Comparison of ENCODE assay signal across 16 cellular contexts in genomic region chr14:98580131-98580678, GRCh38.
DNase-seq lines count a peak whose midpoint lies in the region; ATAC-seq and TF ChIP-seq lines count a peak whose summit lies in the region.
"Had no signal": no experiment of that assay in that cellular context is flagged by ENCODE, and none has a peak within 500 bp of the region (broad histone marks: within the 10 kb centered on the region; RNA-seq: fewer than 3 reads in every experiment).

No MANE protein-coding gene starts in this region.

- H3K27ac Mint-ChIP-seq in GM23338 = no peak overlapping the region
- H3K27ac Mint-ChIP-seq: CD8-positive, alpha-beta T cell; stimulated activated naive CD8-positive, alpha-beta T cell treated with anti-CD3 and anti-CD28 coated beads, Interleukin-15, amount 100 ng/mL, for 72 hours had no signal

- H3K4me2 ChIP-seq in GM23338 = no peak overlapping the region

- H3K4me1 ChIP-seq in GM23338 (ENCODE audit: insufficient read depth) (no peaks in the 10 kb centered on the region), RWPE2 (ENCODE audit: insufficient read depth, poor library complexity, severe bottlenecking) (peaks cover 28% of the 10 kb centered on the region)
- H3K4me1 ChIP-seq: body of pancreas had no signal

- no peaks in the 10 kb centered on the region for H3K79me2 ChIP-seq in GM23338 (replicated peaks; ENCODE audit: insufficient read depth)

- no peak for ATAC-seq in GM23338
- no peak for ATAC-seq in RWPE2 (ENCODE audit: low read depth)
- peak; percentile 42 for ATAC-seq in esophagus mucosa
- no peak for ATAC-seq in HG02759 (IDR thresholded peaks at IDR 0.05; ENCODE audit: unreplicated experiment)
- no peak for ATAC-seq in left lobe of liver
- ATAC-seq: body of pancreas; CD8-positive, alpha-beta T cell; mucosa of descending colon; stimulated activated naive CD8-positive, alpha-beta T cell treated with anti-CD3 and anti-CD28 coated beads, Interleukin-15, amount 100 ng/mL, for 72 hours had no signal

- H3F3A ChIP-seq in GM23338 (replicated peaks; ENCODE audit: low read depth) = no peaks in the 10 kb centered on the region

- in situ Hi-C loops in ACHN (cut with HindIII; ENCODE audit: low pct_ligation_motif_present, low pct_unique_long_range_greater_than_20kb, low sequenced_read_pairs) = no loop called here

- H3K9me3 ChIP-seq in RWPE2 (ENCODE audit: severe bottlenecking) = no peaks in the 10 kb centered on the region
- H3K9me3 ChIP-seq: body of pancreas, mucosa of descending colon had no signal

- H2AFZ ChIP-seq in GM23338 = no peak overlapping the region

- H3K27ac ChIP-seq in GM23338 (ENCODE audit: low read depth) = no peak overlapping the region
- H3K27ac ChIP-seq in RWPE2 (ENCODE audit: poor library complexity, severe bottlenecking) = peak overlapping the region; percentile 95
- H3K27ac ChIP-seq: body of pancreas had no signal

- no peaks in the 10 kb centered on the region for H3K4me1 Mint-ChIP-seq in GM23338
- H3K4me1 Mint-ChIP-seq: stimulated activated naive CD8-positive, alpha-beta T cell treated with anti-CD3 and anti-CD28 coated beads, Interleukin-15, amount 100 ng/mL, for 72 hours had no signal

- H3K4me3 Mint-ChIP-seq in GM23338 = no peak overlapping the region
- H3K4me3 Mint-ChIP-seq: CD8-positive, alpha-beta T cell; stimulated activated naive CD8-positive, alpha-beta T cell treated with anti-CD3 and anti-CD28 coated beads, Interleukin-15, amount 100 ng/mL, for 72 hours had no signal

- no peaks in the 10 kb centered on the region for H3K9me2 ChIP-seq in GM23338 (ENCODE audit: insufficient read depth)

- H3K27me3 ChIP-seq in GM23338 (ENCODE audit: insufficient read depth) (no peaks in the 10 kb centered on the region), RWPE2 (ENCODE audit: insufficient read depth, poor library complexity, severe bottlenecking) (no peaks in the 10 kb centered on the region)
- H3K27me3 ChIP-seq: body of pancreas had no signal

- H3K4me3 ChIP-seq in GM23338 (no peak overlapping the region), RWPE2 (ENCODE audit: severe bottlenecking) (no peak overlapping the region)
- H3K4me3 ChIP-seq: body of pancreas, mucosa of descending colon had no signal

- no peaks in the 10 kb centered on the region for H3K27me3 Mint-ChIP-seq in GM23338 (ENCODE audit: insufficient read depth, low read depth, poor library complexity)
- H3K27me3 Mint-ChIP-seq: stimulated activated naive CD8-positive, alpha-beta T cell treated with anti-CD3 and anti-CD28 coated beads, Interleukin-15, amount 100 ng/mL, for 72 hours had no signal

- H3K36me3 ChIP-seq in GM23338 (ENCODE audit: insufficient read depth) (no peaks in the 10 kb centered on the region), RWPE2 (ENCODE audit: low read depth) (no peaks in the 10 kb centered on the region)

- no peaks in the 10 kb centered on the region for H4K20me1 ChIP-seq in GM23338 (replicated peaks; ENCODE audit: insufficient read depth)

- DNase-seq in ACHN (peak; percentile 16), GM23338 (ENCODE audit: low spot score) (peak; percentile 56), RWPE2 (ENCODE audit: low spot score) (no peak), AML-193 (lab: John Stamatoyannopoulos, UW) (no peak), left lobe of liver (ENCODE audit: low spot score) (no peak), globus pallidus (ENCODE audit: low spot score) (no peak)
- DNase-seq: body of pancreas; hippocampal formation; NCI-H1930; NK-92 treated with Interleukin-12 subunit alpha and Interleukin-12 subunit beta, amount 100 ng/mL, for 24 hours; stimulated activated CD4-positive, alpha-beta T cell treated with anti-CD3 and anti-CD28 coated beads, Interleukin-4, amount 100 ng/mL, for 1 hour; stimulated activated naive CD8-positive, alpha-beta T cell treated with anti-CD3 and anti-CD28 coated beads, Interleukin-15, amount 100 ng/mL, for 72 hours had no signal

- H3K9me3 Mint-ChIP-seq in GM23338 = peaks cover 6% of the 10 kb centered on the region; the same call in 1 of the 3 replicates
- H3K9me3 Mint-ChIP-seq: CD8-positive, alpha-beta T cell had no signal

- no peaks in the 10 kb centered on the region for H3K36me3 Mint-ChIP-seq in GM23338 (ENCODE audit: low read depth)
- H3K36me3 Mint-ChIP-seq: CD8-positive, alpha-beta T cell had no signal

- TF ChIP-seq CTCF in GM23338 (conservative IDR thresholded peaks at IDR 0.05; ENCODE audit: low read depth in 2 of 2) = no peak
- no peak for TF ChIP-seq CTCF in RWPE2 (IDR thresholded peaks at IDR 0.05; ENCODE audit: poor library complexity, severe bottlenecking)

TF ChIP-seq in GM23338, 12 proteins besides CTCF, POLR2A, EP300 and RAD21:
- TF ChIP-seq EZH2phosphoT487 (IDR thresholded peaks at IDR 0.05; ENCODE audit: unreplicated experiment) (no peak), EZH2 (IDR thresholded peaks at IDR 0.05; ENCODE audit: low read depth, unreplicated experiment) (no peak)
- TF ChIP-seq, protein P1, sequence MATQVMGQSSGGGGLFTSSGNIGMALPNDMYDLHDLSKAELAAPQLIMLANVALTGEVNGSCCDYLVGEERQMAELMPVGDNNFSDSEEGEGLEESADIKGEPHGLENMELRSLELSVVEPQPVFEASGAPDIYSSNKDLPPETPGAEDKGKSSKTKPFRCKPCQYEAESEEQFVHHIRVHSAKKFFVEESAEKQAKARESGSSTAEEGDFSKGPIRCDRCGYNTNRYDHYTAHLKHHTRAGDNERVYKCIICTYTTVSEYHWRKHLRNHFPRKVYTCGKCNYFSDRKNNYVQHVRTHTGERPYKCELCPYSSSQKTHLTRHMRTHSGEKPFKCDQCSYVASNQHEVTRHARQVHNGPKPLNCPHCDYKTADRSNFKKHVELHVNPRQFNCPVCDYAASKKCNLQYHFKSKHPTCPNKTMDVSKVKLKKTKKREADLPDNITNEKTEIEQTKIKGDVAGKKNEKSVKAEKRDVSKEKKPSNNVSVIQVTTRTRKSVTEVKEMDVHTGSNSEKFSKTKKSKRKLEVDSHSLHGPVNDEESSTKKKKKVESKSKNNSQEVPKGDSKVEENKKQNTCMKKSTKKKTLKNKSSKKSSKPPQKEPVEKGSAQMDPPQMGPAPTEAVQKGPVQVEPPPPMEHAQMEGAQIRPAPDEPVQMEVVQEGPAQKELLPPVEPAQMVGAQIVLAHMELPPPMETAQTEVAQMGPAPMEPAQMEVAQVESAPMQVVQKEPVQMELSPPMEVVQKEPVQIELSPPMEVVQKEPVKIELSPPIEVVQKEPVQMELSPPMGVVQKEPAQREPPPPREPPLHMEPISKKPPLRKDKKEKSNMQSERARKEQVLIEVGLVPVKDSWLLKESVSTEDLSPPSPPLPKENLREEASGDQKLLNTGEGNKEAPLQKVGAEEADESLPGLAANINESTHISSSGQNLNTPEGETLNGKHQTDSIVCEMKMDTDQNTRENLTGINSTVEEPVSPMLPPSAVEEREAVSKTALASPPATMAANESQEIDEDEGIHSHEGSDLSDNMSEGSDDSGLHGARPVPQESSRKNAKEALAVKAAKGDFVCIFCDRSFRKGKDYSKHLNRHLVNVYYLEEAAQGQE (IDR thresholded peaks at IDR 0.05; ENCODE audit: unreplicated experiment) = peak; percentile 84

Comparison
In these comparisons a context has a peak if more than half of its experiments do, and no peak if none do; other contexts are left out.
1. DNase-seq: peak in ACHN (single experiment) and GM23338 (single experiment); none in RWPE2 (single experiment), AML-193 (0 of 2), left lobe of liver (single experiment) and globus pallidus (single experiment).